8 cellular contexts compared by ENCODE assay signal in the genomic region with DNA sequence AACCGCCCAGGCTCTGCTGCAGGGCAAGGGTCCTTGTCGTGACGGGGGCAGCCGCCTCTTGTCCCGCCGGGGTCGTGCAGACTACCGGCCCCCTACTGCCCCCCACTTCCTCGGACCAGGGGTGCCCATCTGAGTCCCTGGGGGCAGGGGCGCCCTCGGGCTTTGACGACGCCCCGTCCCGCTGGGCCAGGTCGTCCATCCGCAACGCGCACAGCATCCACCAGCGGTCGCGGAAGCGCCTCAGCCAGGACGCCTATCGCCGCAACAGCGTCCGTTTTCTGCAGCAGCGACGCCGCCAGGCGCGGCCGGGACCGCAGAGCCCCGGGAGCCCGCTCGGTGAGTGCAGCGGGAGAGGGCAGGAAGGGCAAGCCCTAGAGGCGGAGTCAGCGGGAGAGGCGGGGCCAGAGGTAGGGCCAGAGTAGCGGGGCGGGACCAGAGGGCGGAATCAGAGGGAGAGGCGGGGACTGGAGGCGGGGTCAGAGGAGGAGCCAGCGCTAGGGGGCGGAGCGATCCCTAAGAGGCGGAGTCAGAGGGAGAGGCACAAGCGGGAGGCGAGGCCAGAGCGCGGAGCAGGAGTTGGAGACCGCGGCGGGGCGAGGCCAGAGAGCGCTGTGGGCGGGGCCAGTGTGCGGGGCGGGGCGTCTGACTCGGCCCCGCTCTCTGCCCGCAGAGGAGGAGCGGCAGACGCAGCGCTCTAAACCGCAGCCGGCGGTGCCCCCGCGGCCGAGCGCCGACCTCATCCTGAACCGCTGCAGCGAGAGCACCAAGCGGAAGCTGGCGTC. TPM values are rescaled to one million over a fixed set of nuclear protein-coding genes. Genes with fewer than 3 reads are reported as not detected.
DNase-seq lines count a peak whose midpoint lies in the region; ATAC-seq and TF ChIP-seq lines count a peak whose summit lies in the region.
"Not testable (repeated sequence)": the region's sequence is repeated elsewhere in the genome, so short reads cannot be mapped to it uniquely, and the experiment has no call there.

No MANE protein-coding gene starts in this region.

- in situ Hi-C loops in SK-MEL-5 (cut with HindIII; ENCODE audit: low pct_unique_long_range_greater_than_20kb, low sequenced_read_pairs) = not testable (repeated sequence)

- not testable (repeated sequence) for H3K4me1 ChIP-seq in neutrophil (ENCODE audit: control insufficient read depth in 1 of 2, insufficient read depth in 1 of 2, low read depth in 1 of 2, low read length in 1 of 2)

- peak; percentile 86 for ATAC-seq in HG02840 (IDR thresholded peaks at IDR 0.05; ENCODE audit: low FRiP score, unreplicated experiment)

- DNase-seq in GM12864 (ENCODE audit: low read depth) = peak; percentile 24
- peak; percentile 75 to 93 (median 86) for DNase-seq in NCI-H1417 (lab: John Stamatoyannopoulos, UW)
- DNase-seq in SK-MEL-5 (ENCODE audit: low read depth, low spot score) = peak; percentile 91
- DNase-seq in activated effector memory CD4-positive, alpha-beta T cell treated with anti-CD3 and anti-CD28 coated beads, Interleukin-2, amount 50 U/mL, for 16 hours = peak; percentile 98
- DNase-seq in fibroblast of the aortic adventitia (ENCODE audit: low read depth) = peak; percentile 82
- DNase-seq in stimulated activated naive CD4-positive, alpha-beta T cell (lab: John Stamatoyannopoulos, UW) = peak; percentile 94 to 99 (median 98)

- peak overlapping the region; percentile 54 for H3K27ac ChIP-seq in neutrophil

- H3K27me3 ChIP-seq in neutrophil = not testable (repeated sequence)

- peaks cover 20% of the 10 kb centered on the region for H3K36me3 ChIP-seq in neutrophil

- H3K4me3 ChIP-seq in GM12864 (ENCODE audit: low read depth, low read length) = peak overlapping the region; percentile 25; the same call in 1 of the 2 replicates
- H3K4me3 ChIP-seq in fibroblast of the aortic adventitia (ENCODE audit: low read depth, low read length) = peak overlapping the region; percentile 42
- H3K4me3 ChIP-seq in neutrophil (ENCODE audit: low read depth in 1 of 2, low read length in 1 of 2) = not testable (repeated sequence)

- not testable (repeated sequence) for H3K9me3 ChIP-seq in neutrophil

- not testable (repeated sequence) for TF ChIP-seq CTCF in GM12864 (IDR thresholded peaks at IDR 0.05; ENCODE audit: low read depth, low read length, missing control alignments); fibroblast of the aortic adventitia (IDR thresholded peaks at IDR 0.05; ENCODE audit: insufficient read depth, low read length)
- TF ChIP-seq CTCF in neutrophil (IDR thresholded peaks at IDR 0.05) = peak; percentile 52

RNA-seq across cellular contexts. Expression of a gene that starts 14.7 kb away (rescaled TPM):
- total RNA-seq in SK-MEL-5 (2014; rRNA removed; shearing (Covaris generic)) = not detected in 2 replicates
- not detected in 2 replicates for polyA plus RNA-seq in SK-MEL-5 (2015; cell fraction: cytosol; rRNA removed)
- polyA plus RNA-seq in SK-MEL-5 (2015; cell fraction: nucleus; rRNA removed) = not detected in 2 replicates
- total RNA-seq in fibroblast of the aortic adventitia (ENCODE audit: low replicate concordance) = not detected in 2 replicates

Comparison
In these comparisons a context has a peak if more than half of its experiments do, and no peak if none do; other contexts are left out.
1. DNase-seq: peak in every context shown above with its lines; median percentile 98 in activated effector memory CD4-positive, alpha-beta T cell treated with anti-CD3 and anti-CD28 coated beads, Interleukin-2, amount 50 U/mL, for 16 hours; 98 in stimulated activated naive CD4-positive, alpha-beta T cell; 91 in SK-MEL-5; 86 in NCI-H1417; 82 in fibroblast of the aortic adventitia; 24 in GM12864.